Comparison of ENCODE assay signal across 1 cellular context in genomic region chr18:79902075-79902474, GRCh38.
TF ChIP-seq lines count a peak whose summit lies in the region.

No MANE protein-coding gene starts in this region.

TF ChIP-seq in HepG2, 621 proteins besides CTCF, POLR2A, EP300 and RAD21 (continued from another document):
- TF ChIP-seq MYPOP (CRISPR knock-in tag; IDR thresholded peaks at IDR 0.05) (no peak), USF2 (IDR thresholded peaks at IDR 0.05; ENCODE audit: low read depth, low read length) (no peak), USF2 (CRISPR knock-in tag; IDR thresholded peaks at IDR 0.05; ENCODE audit: borderline replicate concordance) (no peak), ZNF282 (IDR thresholded peaks at IDR 0.05; ENCODE audit: partially characterized antibody) (no peak), CBX1 (IDR thresholded peaks at IDR 0.05; ENCODE audit: low read depth) (no peak), ZBTB1 (CRISPR knock-in tag; IDR thresholded peaks at IDR 0.05; ENCODE audit: borderline replicate concordance) (no peak), ZNF839 (CRISPR knock-in tag; IDR thresholded peaks at IDR 0.05; ENCODE audit: borderline replicate concordance) (no peak), ZNF253 (CRISPR knock-in tag; IDR thresholded peaks at IDR 0.05; ENCODE audit: borderline replicate concordance) (no peak), IKZF1 (IDR thresholded peaks at IDR 0.05) (no peak)
TF ChIP-seq in HepG2: peak in this region for 0.
